In the genomic region with DNA sequence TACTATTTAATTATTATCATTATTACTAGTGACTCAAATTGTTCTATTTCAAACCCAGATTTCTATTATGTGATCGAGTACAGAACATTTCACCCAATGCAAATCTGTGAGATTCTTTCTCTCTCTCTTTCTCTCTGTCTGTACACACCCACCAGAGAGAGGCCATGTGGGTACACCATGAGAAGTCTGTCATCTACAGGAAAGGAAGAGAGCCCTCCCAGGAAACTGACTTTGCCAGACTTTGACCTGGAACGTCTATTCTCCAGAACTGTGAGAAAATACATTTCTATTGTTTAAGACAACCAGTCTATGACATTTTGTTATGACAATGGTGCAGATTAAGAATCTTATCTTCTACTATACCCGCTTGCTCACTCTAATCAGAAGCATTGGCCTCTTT, we compare ENCODE assay signal across 8 cellular contexts.
"Had no signal": no experiment of that assay in that cellular context is flagged by ENCODE, and none has a peak within 500 bp of the region (broad histone marks: within the 10 kb centered on the region; RNA-seq: fewer than 3 reads in every experiment).

No MANE protein-coding gene starts in this region.

- FAIRE-seq: G401.6, GM12878, GM12891, GM12892, GM18507, GM19239 had no signal

- DNase-seq: GDM1, GF-D8 had no signal

- H3K4me3 ChIP-seq: GM12878 had no signal

- ATAC-seq: GM12878 had no signal
